2 cellular contexts compared by ENCODE assay signal in genomic region chr17:44134752-44135568, GRCh38.
TF ChIP-seq lines count a peak whose summit lies in the region.

No MANE protein-coding gene starts in this region.

TF ChIP-seq in IMR-90, 13 proteins besides CTCF, POLR2A, EP300 and RAD21:
- TF ChIP-seq USF2 (IDR thresholded peaks at IDR 0.05; ENCODE audit: low read depth, low read length) = no peak
- TF ChIP-seq RFX5 (IDR thresholded peaks at IDR 0.05; ENCODE audit: low read depth, low read length) = no peak
- no peak for TF ChIP-seq CEBPB (IDR thresholded peaks at IDR 0.05; ENCODE audit: low read depth, low read length)

TF ChIP-seq in WTC11, 78 proteins besides CTCF, POLR2A, EP300 and RAD21:
- TF ChIP-seq GABPB1 (CRISPR knock-in tag; IDR thresholded peaks at IDR 0.05) (peak; percentile 79), SMAD4 (CRISPR knock-in tag; IDR thresholded peaks at IDR 0.05) (no peak), ETV6 (CRISPR knock-in tag; IDR thresholded peaks at IDR 0.05) (no peak), FOXK1 (CRISPR knock-in tag; IDR thresholded peaks at IDR 0.05) (no peak)
